Comparison of ENCODE assay signal across 11 cellular contexts in the genomic region with DNA sequence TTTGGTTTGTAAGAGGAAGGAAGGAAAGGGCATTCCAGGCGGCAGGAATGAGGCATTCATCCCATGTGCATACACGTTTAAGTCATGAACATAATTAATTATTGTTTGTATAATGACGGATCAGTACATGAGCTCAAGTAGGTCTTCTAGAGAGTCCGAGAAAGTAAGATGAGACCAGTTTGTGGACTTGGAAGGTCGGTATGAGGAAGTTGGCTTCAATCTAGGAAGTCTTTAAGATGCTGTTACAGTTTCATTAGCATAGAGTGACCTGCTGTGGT. TPM values are rescaled to one million over a fixed set of nuclear protein-coding genes. Genes with fewer than 3 reads are reported as not detected.
A peak's percentile ranks its signal among the peaks of the same experiment; 100 is the strongest.
DNase-seq lines count a peak whose midpoint lies in the region; ATAC-seq and TF ChIP-seq lines count a peak whose summit lies in the region.
"Had no signal": no experiment of that assay in that cellular context is flagged by ENCODE, and none has a peak within 500 bp of the region (broad histone marks: within the 10 kb centered on the region; RNA-seq: fewer than 3 reads in every experiment).

No MANE protein-coding gene starts in this region.

- H3K27me3 Mint-ChIP-seq in CD4-positive, CD25-positive, alpha-beta regulatory T cell, result no peaks in the 10 kb centered on the region
- no peaks in the 10 kb centered on the region for H3K27me3 Mint-ChIP-seq in activated T-helper 2 cell treated with anti-CD3 and anti-CD28 coated beads, Interferon-gamma antibody, Interleukin-2, Interleukin-4, amounts not matched to agents 10 μg/mL and 5 μg/mL and 100 μg/mL, durations not matched to agents 14 hours and 24 hours and 36 hours (ENCODE audit: low read depth)
- H3K27me3 Mint-ChIP-seq in memory B cell, result no peaks in the 10 kb centered on the region

- peak overlapping the region; percentile 90 to 95 (median 94) for H3K4me3 Mint-ChIP-seq in CD4-positive, CD25-positive, alpha-beta regulatory T cell
- H3K4me3 Mint-ChIP-seq in activated T-helper 2 cell treated with anti-CD3 and anti-CD28 coated beads, Interferon-gamma antibody, Interleukin-2, Interleukin-4, amounts not matched to agents 10 μg/mL and 5 μg/mL and 100 μg/mL, durations not matched to agents 14 hours and 24 hours and 36 hours (ENCODE audit: low read depth), result peak overlapping the region; percentile 93
- H3K4me3 Mint-ChIP-seq in memory B cell, result no peak overlapping the region

- intact Hi-C loops in activated T-helper 2 cell treated with anti-CD3 and anti-CD28 coated beads, Interferon-gamma antibody, Interleukin-2, Interleukin-4, amounts not matched to agents 10 μg/mL and 5 μg/mL and 100 μg/mL, durations not matched to agents 14 hours and 24 hours and 36 hours (cut with micrococcal nuclease), result loop anchor here (2.0 to 5.0 kb wide), 2 partner anchors 96 to 265 kb away; a partner anchor contains a TSS

- peaks cover 42% of the 10 kb centered on the region for H3K4me1 ChIP-seq in CD4-positive, CD25-positive, alpha-beta regulatory T cell (ENCODE audit: control insufficient read depth, insufficient read depth, low read length, poor library complexity, severe bottlenecking)
- H3K4me1 ChIP-seq in Peyer's patch, result peaks cover 0 to 22% (median 10%) of the 10 kb centered on the region in 4 donors

- H3K9me3 Mint-ChIP-seq in CD4-positive, CD25-positive, alpha-beta regulatory T cell, result no peaks in the 10 kb centered on the region
- no peaks in the 10 kb centered on the region for H3K9me3 Mint-ChIP-seq in activated T-helper 2 cell treated with anti-CD3 and anti-CD28 coated beads, Interferon-gamma antibody, Interleukin-2, Interleukin-4, amounts not matched to agents 10 μg/mL and 5 μg/mL and 100 μg/mL, durations not matched to agents 14 hours and 24 hours and 36 hours
- no peaks in the 10 kb centered on the region for H3K9me3 Mint-ChIP-seq in memory B cell

- ATAC-seq in CD4-positive, CD25-positive, alpha-beta regulatory T cell (ENCODE audit: low read depth in 2 of 2), result no peak
- no peak for ATAC-seq in memory B cell (ENCODE audit: low read depth)
- ATAC-seq in HG02885 (IDR thresholded peaks at IDR 0.05; ENCODE audit: poor library complexity, unreplicated experiment), result no peak
- no peak for ATAC-seq in HG02870 (IDR thresholded peaks at IDR 0.05; ENCODE audit: unreplicated experiment)

- H3K4me1 Mint-ChIP-seq in CD4-positive, CD25-positive, alpha-beta regulatory T cell, result peaks cover 23 to 72% (median 49%) of the 10 kb centered on the region in 4 donors
- H3K4me1 Mint-ChIP-seq in activated T-helper 2 cell treated with anti-CD3 and anti-CD28 coated beads, Interferon-gamma antibody, Interleukin-2, Interleukin-4, amounts not matched to agents 10 μg/mL and 5 μg/mL and 100 μg/mL, durations not matched to agents 14 hours and 24 hours and 36 hours (ENCODE audit: low read depth), result peaks cover 38% of the 10 kb centered on the region
- H3K4me1 Mint-ChIP-seq in memory B cell, result peaks cover 28% of the 10 kb centered on the region

- peak overlapping the region; percentile 73 for H3K4me3 ChIP-seq in CD4-positive, CD25-positive, alpha-beta regulatory T cell (ENCODE audit: low read depth, low read length)
- no peak overlapping the region for H3K4me3 ChIP-seq in Peyer's patch

- TF ChIP-seq POLR2A in Peyer's patch (IDR thresholded peaks at IDR 0.05), result no peak

- no peaks in the 10 kb centered on the region for H3K9me3 ChIP-seq in CD4-positive, CD25-positive, alpha-beta regulatory T cell (ENCODE audit: control insufficient read depth in 2 of 2, low read length in 2 of 2)
- no peaks in the 10 kb centered on the region for H3K9me3 ChIP-seq in Peyer's patch

- H3K27ac ChIP-seq in CD4-positive, CD25-positive, alpha-beta regulatory T cell (ENCODE audit: insufficient read depth, low read length, poor library complexity, severe bottlenecking), result no peak overlapping the region
- no peak overlapping the region for H3K27ac ChIP-seq in Peyer's patch

- DNase-seq in CD4-positive, CD25-positive, alpha-beta regulatory T cell, result no peak
- DNase-seq in HT1080 (ENCODE audit: low read depth) (peak; percentile 40), memory B cell (ENCODE audit: low spot score in 2 of 2) (no peak), Peyer's patch (no peak), NCI-H146 (lab: John Stamatoyannopoulos, UW) (no peak)
- no peak for DNase-seq in activated T-helper 2 cell treated with anti-CD3 and anti-CD28 coated beads, Interferon-gamma antibody, Interleukin-2, Interleukin-4, amounts not matched to agents 10 μg/mL and 5 μg/mL and 100 μg/mL, durations not matched to agents 14 hours and 24 hours and 36 hours (ENCODE audit: low spot score)
- DNase-seq: activated CD4-positive, CD25-positive, alpha-beta regulatory T cell treated with anti-CD3 and anti-CD28 coated beads, Interleukin-2, amount 50 U/mL, for 72 hours; effector CD4-positive, alpha-beta T cell; NCI-H1417 treated with DMSO at 0.1 percent for 48 hours had no signal

- peak overlapping the region in 1 of 3 donors; percentile 74 for H3K27ac Mint-ChIP-seq in CD4-positive, CD25-positive, alpha-beta regulatory T cell
- H3K27ac Mint-ChIP-seq in activated T-helper 2 cell treated with anti-CD3 and anti-CD28 coated beads, Interferon-gamma antibody, Interleukin-2, Interleukin-4, amounts not matched to agents 10 μg/mL and 5 μg/mL and 100 μg/mL, durations not matched to agents 14 hours and 24 hours and 36 hours, result peak overlapping the region; percentile 78
- peak overlapping the region; percentile 97 for H3K27ac Mint-ChIP-seq in memory B cell

- no peaks in the 10 kb centered on the region for H3K27me3 ChIP-seq in CD4-positive, CD25-positive, alpha-beta regulatory T cell (ENCODE audit: control insufficient read depth, insufficient read depth, low read length)
- no peaks in the 10 kb centered on the region for H3K27me3 ChIP-seq in Peyer's patch

- H3K36me3 ChIP-seq in CD4-positive, CD25-positive, alpha-beta regulatory T cell (ENCODE audit: control insufficient read depth, insufficient read depth, low read length), result no peaks in the 10 kb centered on the region
- no peaks in the 10 kb centered on the region for H3K36me3 ChIP-seq in Peyer's patch

- TF ChIP-seq CTCF in Peyer's patch (IDR thresholded peaks at IDR 0.05), result no peak

- H3K36me3 Mint-ChIP-seq in CD4-positive, CD25-positive, alpha-beta regulatory T cell, result peaks cover 8% of the 10 kb centered on the region
- H3K36me3 Mint-ChIP-seq in activated T-helper 2 cell treated with anti-CD3 and anti-CD28 coated beads, Interferon-gamma antibody, Interleukin-2, Interleukin-4, amounts not matched to agents 10 μg/mL and 5 μg/mL and 100 μg/mL, durations not matched to agents 14 hours and 24 hours and 36 hours (ENCODE audit: low read depth), result peaks cover 53% of the 10 kb centered on the region
- H3K36me3 Mint-ChIP-seq in memory B cell, result peaks cover 1% of the 10 kb centered on the region

RNA-seq across cellular contexts. Expression of a gene that starts 2.1 kb away (rescaled TPM):
- 10.2 TPM for total RNA-seq in CD4-positive, CD25-positive, alpha-beta regulatory T cell
- polyA plus RNA-seq in CD4-positive, CD25-positive, alpha-beta regulatory T cell, result 1 to 10 TPM; 2.8 to 4.5 (median 3.4) TPM
- total RNA-seq in HT1080 (2014; rRNA removed; shearing (Covaris generic)), result 17.6 and 23.1 TPM in 2 replicates
- 11.8 and 13.9 TPM in 2 replicates for polyA plus RNA-seq in HT1080 (2015; cell fraction: cytosol; rRNA removed)
- 13.3 and 13.7 TPM in 2 replicates for polyA plus RNA-seq in HT1080 (2015; cell fraction: nucleus; rRNA removed)
- 17.7 and 17.8 TPM in 2 replicates for total RNA-seq in activated T-helper 2 cell treated with anti-CD3 and anti-CD28 coated beads, Interferon-gamma antibody, Interleukin-2, Interleukin-4, amounts not matched to agents 10 μg/mL and 5 μg/mL and 100 μg/mL, durations not matched to agents 14 hours and 24 hours and 36 hours
- total RNA-seq in Peyer's patch, result 1 to 10 TPM; 5.6 to 8.3 (median 7.4) TPM

RNA-seq across cellular contexts. Expression of a gene that starts 2.6 kb away (rescaled TPM):
- 12.1 TPM for total RNA-seq in CD4-positive, CD25-positive, alpha-beta regulatory T cell
- 1 to 10 TPM; 7.1 to 7.4 (median 7.3) TPM for polyA plus RNA-seq in CD4-positive, CD25-positive, alpha-beta regulatory T cell
- total RNA-seq in HT1080 (2014; rRNA removed; shearing (Covaris generic)), result 22.0 and 26.1 TPM in 2 replicates
- 14.9 and 15.5 TPM in 2 replicates for polyA plus RNA-seq in HT1080 (2015; cell fraction: cytosol; rRNA removed)
- polyA plus RNA-seq in HT1080 (2015; cell fraction: nucleus; rRNA removed), result 34.2 and 35.8 TPM in 2 replicates
- 24.7 and 25.7 TPM in 2 replicates for total RNA-seq in activated T-helper 2 cell treated with anti-CD3 and anti-CD28 coated beads, Interferon-gamma antibody, Interleukin-2, Interleukin-4, amounts not matched to agents 10 μg/mL and 5 μg/mL and 100 μg/mL, durations not matched to agents 14 hours and 24 hours and 36 hours
- total RNA-seq in Peyer's patch, result 10 to 100 TPM in 1 of 4 donors, 1 to 10 TPM in 3; 4.9 to 14.0 (median 9.0) TPM
